Comparison of ENCODE assay signal across 8 cellular contexts in the genomic region with DNA sequence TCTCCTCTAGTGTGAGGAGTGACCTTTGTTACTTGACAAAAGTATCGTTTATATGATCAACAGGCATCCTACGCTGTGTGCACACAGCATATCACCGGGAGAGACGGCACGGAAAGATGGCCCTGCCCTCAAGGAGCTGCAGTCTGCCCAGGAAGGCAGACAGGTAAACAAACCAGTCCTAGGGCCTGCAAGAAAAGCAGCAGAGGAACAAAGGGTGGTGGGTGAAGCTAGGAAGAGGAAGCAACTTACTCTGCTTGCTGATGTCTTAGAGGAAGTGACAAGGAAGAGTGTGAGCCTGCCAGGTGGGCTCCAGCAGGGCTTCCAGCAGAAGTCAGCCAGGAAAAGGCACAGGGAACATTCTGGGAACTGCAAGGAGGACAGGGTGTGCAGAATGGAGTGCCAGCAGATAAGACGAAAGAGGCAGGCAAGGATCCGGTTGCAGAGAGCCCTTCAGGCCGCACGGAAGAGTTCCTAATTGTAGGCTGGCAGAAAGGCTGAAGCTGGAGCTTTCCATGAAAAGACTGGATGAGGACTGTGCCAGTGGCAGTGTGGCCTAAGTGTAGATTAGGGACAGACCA.
DNase-seq lines count a peak whose midpoint lies in the region; ATAC-seq, FAIRE-seq and TF ChIP-seq lines count a peak whose summit lies in the region.

No MANE protein-coding gene starts in this region.

- peaks cover 50% of the 10 kb centered on the region for H3K4me1 Mint-ChIP-seq in activated T-helper 2 cell treated with anti-CD3 and anti-CD28 coated beads, Interferon-gamma antibody, Interleukin-2, Interleukin-4, amounts not matched to agents 10 μg/mL and 5 μg/mL and 100 μg/mL, durations not matched to agents 14 hours and 24 hours and 36 hours (ENCODE audit: low read depth)
- peaks cover 33% of the 10 kb centered on the region for H3K4me1 Mint-ChIP-seq in glutamatergic neuron (ENCODE audit: low read depth, unreplicated experiment)

- no peaks in the 10 kb centered on the region for H3K27me3 Mint-ChIP-seq in activated T-helper 2 cell treated with anti-CD3 and anti-CD28 coated beads, Interferon-gamma antibody, Interleukin-2, Interleukin-4, amounts not matched to agents 10 μg/mL and 5 μg/mL and 100 μg/mL, durations not matched to agents 14 hours and 24 hours and 36 hours (ENCODE audit: low read depth)
- H3K27me3 Mint-ChIP-seq in glutamatergic neuron (ENCODE audit: unreplicated experiment): peaks cover 10% of the 10 kb centered on the region

- peak overlapping the region; percentile 84 for H3K4me3 Mint-ChIP-seq in activated T-helper 2 cell treated with anti-CD3 and anti-CD28 coated beads, Interferon-gamma antibody, Interleukin-2, Interleukin-4, amounts not matched to agents 10 μg/mL and 5 μg/mL and 100 μg/mL, durations not matched to agents 14 hours and 24 hours and 36 hours (ENCODE audit: low read depth)
- H3K4me3 Mint-ChIP-seq in glutamatergic neuron (ENCODE audit: unreplicated experiment): peak overlapping the region; percentile 82

- peak overlapping the region in 2 of 4 donors; percentile 79 to 85 for H3K4me3 ChIP-seq in pancreas

- no peaks in the 10 kb centered on the region for H3K9me3 ChIP-seq in pancreas

- H3K36me3 Mint-ChIP-seq in activated T-helper 2 cell treated with anti-CD3 and anti-CD28 coated beads, Interferon-gamma antibody, Interleukin-2, Interleukin-4, amounts not matched to agents 10 μg/mL and 5 μg/mL and 100 μg/mL, durations not matched to agents 14 hours and 24 hours and 36 hours (ENCODE audit: low read depth): peaks cover 28% of the 10 kb centered on the region
- H3K36me3 Mint-ChIP-seq in glutamatergic neuron (ENCODE audit: unreplicated experiment): no peaks in the 10 kb centered on the region

- H3K9me3 Mint-ChIP-seq in activated T-helper 2 cell treated with anti-CD3 and anti-CD28 coated beads, Interferon-gamma antibody, Interleukin-2, Interleukin-4, amounts not matched to agents 10 μg/mL and 5 μg/mL and 100 μg/mL, durations not matched to agents 14 hours and 24 hours and 36 hours: peaks cover 4% of the 10 kb centered on the region
- peaks cover 13% of the 10 kb centered on the region for H3K9me3 Mint-ChIP-seq in glutamatergic neuron (ENCODE audit: unreplicated experiment)

- peak; percentile 43 to 79 (median 58) for DNase-seq in stimulated activated naive CD4-positive, alpha-beta T cell (lab: John Stamatoyannopoulos, UW)
- no peak for DNase-seq in stimulated activated naive CD4-positive, alpha-beta T cell treated with Interleukin-2 at 50 U/mL for 16 hours (lab: John Stamatoyannopoulos, UW)
- DNase-seq in NOMO-1 treated with DMSO at 0.1 percent for 48 hours (lab: John Stamatoyannopoulos, UW; ENCODE audit: unreplicated experiment) (peak; percentile 50), glutamatergic neuron (no peak), pancreas (peak in 4 of 6 donors; percentile 44 to 62 (median 52)), middle frontal gyrus (ENCODE audit: extremely low spot score, low spot score) (no peak)
- DNase-seq in activated T-helper 2 cell treated with anti-CD3 and anti-CD28 coated beads, Interferon-gamma antibody, Interleukin-2, Interleukin-4, amounts not matched to agents 10 μg/mL and 5 μg/mL and 100 μg/mL, durations not matched to agents 14 hours and 24 hours and 36 hours (ENCODE audit: low spot score): peak; percentile 26

- H3K36me3 ChIP-seq in pancreas: no peaks in the 10 kb centered on the region

- peak overlapping the region; percentile 92 for H3K27ac Mint-ChIP-seq in activated T-helper 2 cell treated with anti-CD3 and anti-CD28 coated beads, Interferon-gamma antibody, Interleukin-2, Interleukin-4, amounts not matched to agents 10 μg/mL and 5 μg/mL and 100 μg/mL, durations not matched to agents 14 hours and 24 hours and 36 hours
- H3K27ac Mint-ChIP-seq in glutamatergic neuron (ENCODE audit: unreplicated experiment): peak overlapping the region; percentile 60

- peak overlapping the region; percentile 82 to 95 (median 87) for H3K27ac ChIP-seq in pancreas

- FAIRE-seq in pancreas (lab: Jason Lieb, UNC): no peak

- H3K27me3 ChIP-seq in pancreas: no peaks in the 10 kb centered on the region

- 11 to 13% methylated on average over 9 of the region's 9 CpGs for WGBS in pancreas, 2 donors

- intact Hi-C loops in activated T-helper 2 cell treated with anti-CD3 and anti-CD28 coated beads, Interferon-gamma antibody, Interleukin-2, Interleukin-4, amounts not matched to agents 10 μg/mL and 5 μg/mL and 100 μg/mL, durations not matched to agents 14 hours and 24 hours and 36 hours (cut with micrococcal nuclease): loop anchor here (1.0 to 5.0 kb wide), 9 partner anchors 22 to 276 kb away; no protein-coding TSS in a partner anchor
- intact Hi-C loops in pancreas (cut with DNase I): loop anchor here in 1 of 3 donors (5.0 kb wide), 1 partner anchor 52 kb away; no protein-coding TSS in a partner anchor

- TF ChIP-seq CTCF in glutamatergic neuron (IDR thresholded peaks at IDR 0.05; ENCODE audit: partially characterized antibody, unreplicated experiment) (no peak), pancreas (IDR thresholded peaks at IDR 0.05) (no peak)

- peaks cover 22 to 41% (median 29%) of the 10 kb centered on the region in 3 donors for H3K4me1 ChIP-seq in pancreas

- ATAC-seq in pancreas: peak; percentile 37 to 44 (median 41)
- no peak for ATAC-seq in GM21786 (IDR thresholded peaks at IDR 0.05; ENCODE audit: unreplicated experiment)

Comparison
In these comparisons a context has a peak if more than half of its experiments do, and no peak if none do; other contexts are left out.
1. DNase-seq: peak in stimulated activated naive CD4-positive, alpha-beta T cell (6 of 6), NOMO-1 treated with DMSO at 0.1 percent for 48 hours (single experiment), activated T-helper 2 cell treated with anti-CD3 and anti-CD28 coated beads, Interferon-gamma antibody, Interleukin-2, Interleukin-4, amounts not matched to agents 10 μg/mL and 5 μg/mL and 100 μg/mL, durations not matched to agents 14 hours and 24 hours and 36 hours (single experiment) and pancreas (4 of 6); none in stimulated activated naive CD4-positive, alpha-beta T cell treated with Interleukin-2 at 50 U/mL for 16 hours (single experiment), glutamatergic neuron (single experiment) and middle frontal gyrus (single experiment).